In the genomic region with DNA sequence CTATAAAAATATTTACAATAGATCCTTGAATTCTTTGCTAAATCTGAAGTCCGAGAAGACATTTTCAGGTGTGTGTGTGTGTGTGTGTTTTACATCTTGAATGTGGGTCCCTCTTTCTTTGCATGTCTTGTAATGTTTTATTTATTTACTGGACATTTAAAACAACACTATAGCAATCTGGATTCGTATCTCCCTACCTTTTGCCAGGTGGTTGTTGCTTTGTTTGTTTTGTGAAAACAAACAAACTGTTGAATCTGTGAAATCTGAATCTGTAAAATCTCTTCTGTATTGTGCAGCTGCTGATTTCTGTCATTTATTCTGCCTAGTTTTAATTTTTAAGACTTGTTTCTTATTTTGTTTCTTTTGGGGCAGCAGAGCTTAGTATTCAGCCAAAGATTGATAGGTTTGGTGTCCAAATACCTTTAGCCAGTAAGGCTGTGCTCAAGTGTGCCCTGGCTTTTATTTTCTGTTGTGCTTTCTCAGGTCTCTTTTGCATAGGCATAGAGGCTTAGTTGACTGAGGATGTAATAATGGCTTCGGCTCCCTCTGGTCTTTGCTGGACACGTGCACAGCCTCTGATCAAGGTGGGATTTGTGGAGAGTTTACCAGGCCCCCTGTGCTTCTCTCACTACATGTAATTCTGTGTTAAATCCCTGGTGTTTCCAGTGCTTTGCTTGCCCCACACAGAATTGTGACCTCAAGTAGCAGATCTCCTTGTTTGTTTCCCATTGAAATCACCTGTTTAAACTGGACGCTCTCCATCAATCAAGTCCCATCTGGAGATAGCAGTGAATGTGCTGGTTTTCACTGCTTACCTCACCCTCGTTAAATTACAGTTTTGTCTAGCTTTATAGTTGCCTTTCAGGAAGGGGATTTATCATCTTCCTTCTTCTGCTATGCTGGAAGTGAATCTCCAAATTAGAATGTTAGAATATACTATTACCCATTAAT, we compare ENCODE assay signal across 11 cellular contexts.
A peak's percentile ranks its signal among the peaks of the same experiment; 100 is the strongest.
DNase-seq lines count a peak whose midpoint lies in the region; ATAC-seq and TF ChIP-seq lines count a peak whose summit lies in the region.
"Had no signal": no experiment of that assay in that cellular context is flagged by ENCODE, and none has a peak within 500 bp of the region (broad histone marks: within the 10 kb centered on the region; RNA-seq: fewer than 3 reads in every experiment).

No MANE protein-coding gene starts in this region.

- H3K9me3 ChIP-seq in WERI-Rb-1 (ENCODE audit: severe bottlenecking), result no peaks in the 10 kb centered on the region

- no peaks in the 10 kb centered on the region for H3K27me3 ChIP-seq in WERI-Rb-1 (ENCODE audit: insufficient read depth, low read depth, severe bottlenecking)

- no peaks in the 10 kb centered on the region for H3K27me3 Mint-ChIP-seq in naive thymus-derived CD8-positive, alpha-beta T cell
- H3K27me3 Mint-ChIP-seq: activated T-helper 17 cell treated with anti-CD3 and anti-CD28 coated beads, Interleukin-2, amount 50 U/mL, for 72 hours; stimulated activated naive CD8-positive, alpha-beta T cell treated with anti-CD3 and anti-CD28 coated beads, Interleukin-15, Interleukin-2, amounts not matched to agents 100 ng/mL and 50 ng/mL, for 24 hours had no signal

- H3K36me3 ChIP-seq in WERI-Rb-1, result peaks cover 12% of the 10 kb centered on the region

- H3K27ac ChIP-seq in WERI-Rb-1, result peak overlapping the region; percentile 6; the same call in 1 of the 2 replicates
- H3K27ac ChIP-seq: skin epidermis had no signal

- no peak overlapping the region for H3K4me3 Mint-ChIP-seq in naive thymus-derived CD8-positive, alpha-beta T cell
- H3K4me3 Mint-ChIP-seq: activated T-helper 17 cell treated with anti-CD3 and anti-CD28 coated beads, Interleukin-2, amount 50 U/mL, for 72 hours; stimulated activated naive CD8-positive, alpha-beta T cell treated with anti-CD3 and anti-CD28 coated beads, Interleukin-15, Interleukin-2, amounts not matched to agents 100 ng/mL and 50 ng/mL, for 24 hours had no signal

- no peaks in the 10 kb centered on the region for H3K9me3 Mint-ChIP-seq in naive thymus-derived CD8-positive, alpha-beta T cell
- H3K9me3 Mint-ChIP-seq: activated T-helper 17 cell treated with anti-CD3 and anti-CD28 coated beads, Interleukin-2, amount 50 U/mL, for 72 hours; stimulated activated naive CD8-positive, alpha-beta T cell treated with anti-CD3 and anti-CD28 coated beads, Interleukin-15, Interleukin-2, amounts not matched to agents 100 ng/mL and 50 ng/mL, for 24 hours had no signal

- peak; percentile 84 for DNase-seq in DMS153 (lab: John Stamatoyannopoulos, UW)
- DNase-seq in NCI-H1694 (lab: John Stamatoyannopoulos, UW), result peak; percentile 6
- peak; percentile 22 for DNase-seq in WERI-Rb-1
- no peak for DNase-seq in naive thymus-derived CD8-positive, alpha-beta T cell
- no peak for DNase-seq in HuH-7 (ENCODE audit: low spot score)
- DNase-seq in RKO (ENCODE audit: low spot score), result no peak
- DNase-seq in posterior cingulate gyrus, result no peak

- POLR2A ChIA-PET in naive thymus-derived CD8-positive, alpha-beta T cell (lab: Charles Lee), result no interaction called here

- H3K36me3 Mint-ChIP-seq in naive thymus-derived CD8-positive, alpha-beta T cell, result peaks cover 9 to 59% (median 12%) of the 10 kb centered on the region in 3 donors

- peaks cover 28 to 48% (median 45%) of the 10 kb centered on the region in 4 donors for H3K4me1 Mint-ChIP-seq in naive thymus-derived CD8-positive, alpha-beta T cell

- TF ChIP-seq CTCF in WERI-Rb-1 (IDR thresholded peaks at IDR 0.05; ENCODE audit: low read depth, low read length), result no peak

- intact Hi-C loops in posterior cingulate gyrus (cut with DNase I), result no loop called here

- H3K27ac Mint-ChIP-seq in naive thymus-derived CD8-positive, alpha-beta T cell, result peak overlapping the region; percentile 4 to 68 (median 45)
- H3K27ac Mint-ChIP-seq: activated T-helper 17 cell treated with anti-CD3 and anti-CD28 coated beads, Interleukin-2, amount 50 U/mL, for 72 hours; stimulated activated naive CD8-positive, alpha-beta T cell treated with anti-CD3 and anti-CD28 coated beads, Interleukin-15, Interleukin-2, amounts not matched to agents 100 ng/mL and 50 ng/mL, for 24 hours had no signal

- no peak overlapping the region for H3K4me3 ChIP-seq in WERI-Rb-1 (ENCODE audit: low read depth, low read length)
- H3K4me3 ChIP-seq: skin epidermis had no signal

- ATAC-seq in naive thymus-derived CD8-positive, alpha-beta T cell, result no peak
- no peak for ATAC-seq in HG02763 (IDR thresholded peaks at IDR 0.05; ENCODE audit: unreplicated experiment)
- ATAC-seq: activated T-helper 17 cell treated with anti-CD3 and anti-CD28 coated beads, Interleukin-2, amount 50 U/mL, for 72 hours had no signal

Comparison
In these comparisons a context has a peak if more than half of its experiments do, and no peak if none do; other contexts are left out.
1. DNase-seq: peak in DMS153 (single experiment), NCI-H1694 (single experiment) and WERI-Rb-1 (single experiment); none in naive thymus-derived CD8-positive, alpha-beta T cell (0 of 10), HuH-7 (single experiment), RKO (single experiment) and posterior cingulate gyrus (0 of 10).